ENCODE assay signal across 31 cellular contexts in genomic region chr6:88209301-88209700, GRCh38. TPM values are rescaled to one million over a fixed set of nuclear protein-coding genes. Genes with fewer than 3 reads are reported as not detected.
"Had no signal": no experiment of that assay in that cellular context is flagged by ENCODE, and none has a peak within 500 bp of the region (broad histone marks: within the 10 kb centered on the region; RNA-seq: fewer than 3 reads in every experiment).

No MANE protein-coding gene starts in this region.

- DNase-seq: Karpas-422, Kasumi-1, MG63, MM.1S, NCI-H1048, NCI-H1092, NCI-H1092 treated with DMSO at 0.1 percent for 48 hours, NCI-H1105, NCI-H1105 treated with DMSO at 0.1 percent for 48 hours, NCI-H1417, NCI-H1417 treated with DMSO at 0.1 percent for 48 hours, NCI-H1436, NCI-H1436 treated with DMSO at 0.1 percent for 48 hours, NCI-H146, NCI-H187, NCI-H187 treated with DMSO at 0.1 percent for 48 hours, NCI-H1930, NCI-H2029, NCI-H2029 treated with DMSO at 0.1 percent for 48 hours, NCI-H2081, NCI-H2081 treated with DMSO at 0.1 percent for 48 hours, NCI-H2107, NCI-H2227 treated with DMSO at 0.1 percent for 48 hours, NCI-H226, NCI-H345, NCI-H510A, NCI-H510A treated with DMSO at 0.1 percent for 48 hours, NCI-H524 had no signal

- H3K27me3 ChIP-seq: MG63 had no signal

- H3K36me3 ChIP-seq: MG63 had no signal

- H3K9me3 ChIP-seq: MG63 had no signal

- H3K27ac ChIP-seq: KMS-11 had no signal

- H3K4me3 ChIP-seq: MG63 had no signal

RNA-seq across cellular contexts. Expression of gene CNR1, which starts 43.2 kb away (rescaled TPM):
- total RNA-seq: LHCN-M2, NCI-H460 had no signal
